In genomic region chr12:120692524-120693033, GRCh38 we compare ENCODE assay signal across 16 cellular contexts. TPM values are rescaled to one million over a fixed set of nuclear protein-coding genes. Genes with fewer than 3 reads are reported as not detected.
DNase-seq lines count a peak whose midpoint lies in the region; ATAC-seq, FAIRE-seq and TF ChIP-seq lines count a peak whose summit lies in the region.
"Had no signal": no experiment of that assay in that cellular context is flagged by ENCODE, and none has a peak within 500 bp of the region (broad histone marks: within the 10 kb centered on the region; RNA-seq: fewer than 3 reads in every experiment).

No MANE protein-coding gene starts in this region.

- H3K36me3 Mint-ChIP-seq in activated CD4-positive, alpha-beta T cell treated with anti-CD3 and anti-CD28 coated beads for 36 hours (ENCODE audit: low read depth), result peaks cover 52% of the 10 kb centered on the region
- H3K36me3 Mint-ChIP-seq in endodermal cell (ENCODE audit: low read depth), result peaks cover 47% of the 10 kb centered on the region

- no peak for DNase-seq in activated CD4-positive, alpha-beta T cell treated with anti-CD3 and anti-CD28 coated beads for 36 hours
- DNase-seq in activated CD4-positive, alpha-beta T cell treated with anti-CD3 and anti-CD28 coated beads, Interleukin-2, amount 50 U/mL, for 1 hour, result no peak
- DNase-seq in endodermal cell (no peak), pancreas (no peak), SK-N-DZ (ENCODE audit: low spot score) (no peak), HPDE6-E6E7 (ENCODE audit: extremely low spot score) (no peak)
- DNase-seq: activated gamma-delta T cell, GOT3, Kasumi-1, WERI-Rb-1 had no signal

- no peaks in the 10 kb centered on the region for H3K9me3 Mint-ChIP-seq in activated CD4-positive, alpha-beta T cell treated with anti-CD3 and anti-CD28 coated beads for 36 hours (ENCODE audit: low read depth)
- no peaks in the 10 kb centered on the region for H3K9me3 Mint-ChIP-seq in endodermal cell

- TF ChIP-seq CTCF in endodermal cell (conservative IDR thresholded peaks at IDR 0.05) (no peak), pancreas (IDR thresholded peaks at IDR 0.05) (no peak)

- H3K27me3 ChIP-seq in HUES64 (ENCODE audit: insufficient read depth, low read length), result no peaks in the 10 kb centered on the region
- no peaks in the 10 kb centered on the region for H3K27me3 ChIP-seq in endodermal cell (ENCODE audit: control insufficient read depth, insufficient read depth, low read length, poor library complexity, severe bottlenecking)
- no peaks in the 10 kb centered on the region for H3K27me3 ChIP-seq in pancreas

- no peak overlapping the region for H3K9ac ChIP-seq in HUES64 (ENCODE audit: low read depth, low read length)
- no peak overlapping the region for H3K9ac ChIP-seq in endodermal cell (ENCODE audit: extremely low read depth, low read length, poor library complexity, severe bottlenecking)

- H3K4me1 ChIP-seq in HUES64 (ENCODE audit: insufficient read depth, low read length), result peaks cover 59% of the 10 kb centered on the region
- no peaks in the 10 kb centered on the region for H3K4me1 ChIP-seq in endodermal cell (ENCODE audit: control insufficient read depth, insufficient read depth, low read length)
- H3K4me1 ChIP-seq in pancreas, result peaks cover 11 to 33% (median 24%) of the 10 kb centered on the region in 3 donors

- 87% methylated on average over 10 of the region's 11 CpGs for WGBS in HUES64
- WGBS in endodermal cell (ENCODE audit: insufficient coverage in 1 of 2, insufficient read length in 1 of 2), 2 experiments, result 88 to 92% methylated on average over 10 to 11 of the region's 11 CpGs
- WGBS in pancreas, 2 donors, result 43 to 49% methylated on average over 11 of the region's 11 CpGs

- FAIRE-seq in pancreas (lab: Jason Lieb, UNC), result no peak
- FAIRE-seq: colon, frontal cortex had no signal

- intact Hi-C loops in activated CD4-positive, alpha-beta T cell treated with anti-CD3 and anti-CD28 coated beads for 36 hours (cut with DNase I, micrococcal nuclease), result no loop called here
- intact Hi-C loops in pancreas (cut with DNase I), result no loop called here

- H3K4me3 Mint-ChIP-seq in activated CD4-positive, alpha-beta T cell treated with anti-CD3 and anti-CD28 coated beads for 36 hours, result no peak overlapping the region
- no peak overlapping the region for H3K4me3 Mint-ChIP-seq in endodermal cell

- no peaks in the 10 kb centered on the region for H3K27me3 Mint-ChIP-seq in activated CD4-positive, alpha-beta T cell treated with anti-CD3 and anti-CD28 coated beads for 36 hours
- H3K27me3 Mint-ChIP-seq in endodermal cell (ENCODE audit: insufficient read depth), result no peaks in the 10 kb centered on the region

- peaks cover 48% of the 10 kb centered on the region for H3K4me1 Mint-ChIP-seq in activated CD4-positive, alpha-beta T cell treated with anti-CD3 and anti-CD28 coated beads for 36 hours
- H3K4me1 Mint-ChIP-seq in endodermal cell, result peaks cover 42% of the 10 kb centered on the region

- CTCF ChIA-PET in activated CD4-positive, alpha-beta T cell treated with anti-CD3 and anti-CD28 coated beads for 36 hours (lab: Charles Lee), result interaction anchor here (0.6 kb wide), 1 partner anchor 750 kb away, joined by 3 read pairs; no protein-coding TSS in a partner anchor

- no peaks in the 10 kb centered on the region for H3K9me3 ChIP-seq in HUES64 (ENCODE audit: insufficient read depth, low read depth, low read length)
- H3K9me3 ChIP-seq in endodermal cell (ENCODE audit: control insufficient read depth, low read length), result no peaks in the 10 kb centered on the region
- no peaks in the 10 kb centered on the region for H3K9me3 ChIP-seq in pancreas

- H3K4me3 ChIP-seq in HUES64 (ENCODE audit: low read length) (peak overlapping the region; percentile 20), endodermal cell (ENCODE audit: low read length) (no peak overlapping the region), pancreas (no peak overlapping the region)
- H3K4me3 ChIP-seq: lung had no signal

- H3K36me3 ChIP-seq in HUES64 (ENCODE audit: insufficient read depth, low read length) (peaks cover 42% of the 10 kb centered on the region), endodermal cell (ENCODE audit: control insufficient read depth, insufficient read depth, low read length) (peaks cover 51% of the 10 kb centered on the region), pancreas (peaks cover 0 to 31% (median 25%) of the 10 kb centered on the region in 3 donors)

- POLR2A ChIA-PET in activated CD4-positive, alpha-beta T cell treated with anti-CD3 and anti-CD28 coated beads for 36 hours (lab: Charles Lee), result no interaction called here

- ATAC-seq in activated CD4-positive, alpha-beta T cell treated with anti-CD3 and anti-CD28 coated beads for 36 hours, result no peak
- ATAC-seq in pancreas (peak in 3 of 4 donors; percentile 4 to 9 (median 5)), GM21526 (IDR thresholded peaks at IDR 0.05; ENCODE audit: low FRiP score, unreplicated experiment) (no peak)

- H3K27ac ChIP-seq in HUES64 (ENCODE audit: low read depth, low read length) (peak overlapping the region; percentile 75), endodermal cell (ENCODE audit: low read depth, low read length) (peak overlapping the region; percentile 45), pancreas (peak overlapping the region in 2 of 4 donors; percentile 29 to 58)
- H3K27ac ChIP-seq: WERI-Rb-1 had no signal

- H3K27ac Mint-ChIP-seq in activated CD4-positive, alpha-beta T cell treated with anti-CD3 and anti-CD28 coated beads for 36 hours, result peak overlapping the region; percentile 52
- H3K27ac Mint-ChIP-seq in endodermal cell, result peak overlapping the region; percentile 2

RNA-seq across cellular contexts. Expression of gene MLEC, which starts 5.6 kb away (rescaled TPM):
- 10 to 100 TPM; 70.6 to 89.5 TPM for total RNA-seq in activated CD4-positive, alpha-beta T cell treated with anti-CD3 and anti-CD28 coated beads for 36 hours
- 95.6 TPM for polyA plus RNA-seq in HUES64 (2013, experiment 1 of 2)
- polyA plus RNA-seq in HUES64 (2013, experiment 2 of 2), result 95.2 TPM
- total RNA-seq in endodermal cell (100 to 1,000 TPM; 188 to 195 TPM), pancreas (100 to 1,000 TPM in 3 of 6 donors, 10 to 100 TPM in 3; 66.8 to 124 (median 100) TPM)
- 74.9 TPM for polyA plus RNA-seq in endodermal cell (2013, experiment 1 of 2)
- 85.2 TPM for polyA plus RNA-seq in endodermal cell (2013, experiment 2 of 2)
- 10 to 100 TPM; 25.8 to 33.6 TPM for polyA plus RNA-seq in pancreas
- 74.0 and 94.2 TPM in 2 replicates for polyA plus RNA-seq in SK-N-DZ (2014; cell fraction: cytosol; rRNA removed)
- polyA plus RNA-seq in SK-N-DZ (2014; cell fraction: nucleus; rRNA removed), result 49.1 and 55.5 TPM in 2 replicates

RNA-seq across cellular contexts. Expression of gene UNC119B, which starts 17.7 kb away (rescaled TPM):
- total RNA-seq in activated CD4-positive, alpha-beta T cell treated with anti-CD3 and anti-CD28 coated beads for 36 hours, result 10 to 100 TPM; 20.1 to 26.6 TPM
- polyA plus RNA-seq in HUES64 (2013, experiment 1 of 2), result 44.0 TPM
- 42.0 TPM for polyA plus RNA-seq in HUES64 (2013, experiment 2 of 2)
- total RNA-seq in endodermal cell (10 to 100 TPM; 52.8 to 60.7 TPM), pancreas (10 to 100 TPM; 11.8 to 18.9 (median 15.3) TPM)
- polyA plus RNA-seq in endodermal cell (2013, experiment 1 of 2), result 51.5 TPM
- polyA plus RNA-seq in endodermal cell (2013, experiment 2 of 2), result 48.1 TPM
- 10 to 100 TPM in 1 of 2 donors, 1 to 10 TPM in 1; 6.6 to 14.4 TPM for polyA plus RNA-seq in pancreas
- polyA plus RNA-seq in SK-N-DZ (2014; cell fraction: cytosol; rRNA removed), result 32.6 TPM in 2 replicates
- 22.6 and 23.9 TPM in 2 replicates for polyA plus RNA-seq in SK-N-DZ (2014; cell fraction: nucleus; rRNA removed)

RNA-seq across cellular contexts. Expression of gene ACADS, which starts 33.0 kb away (rescaled TPM):
- total RNA-seq in activated CD4-positive, alpha-beta T cell treated with anti-CD3 and anti-CD28 coated beads for 36 hours, result 10 to 100 TPM; 10.1 to 17.4 TPM
- 4.2 TPM for polyA plus RNA-seq in HUES64 (2013, experiment 1 of 2)
- polyA plus RNA-seq in HUES64 (2013, experiment 2 of 2), result 4.0 TPM
- total RNA-seq in endodermal cell (1 to 10 TPM; 8.0 to 9.2 TPM), pancreas (10 to 100 TPM; 15.2 to 22.8 (median 18.6) TPM)
- polyA plus RNA-seq in endodermal cell (2013, experiment 1 of 2), result 6.9 TPM
- polyA plus RNA-seq in endodermal cell (2013, experiment 2 of 2), result 5.5 TPM
- 10 to 100 TPM; 50.9 to 59.2 TPM for polyA plus RNA-seq in pancreas
- 9.8 and 12.4 TPM in 2 replicates for polyA plus RNA-seq in SK-N-DZ (2014; cell fraction: cytosol; rRNA removed)
- polyA plus RNA-seq in SK-N-DZ (2014; cell fraction: nucleus; rRNA removed), result 43.7 and 49.1 TPM in 2 replicates

RNA-seq across cellular contexts. Expression of gene CABP1, which starts 52.2 kb away (rescaled TPM):
- under 1 TPM; 0.73 to 0.90 TPM for total RNA-seq in activated CD4-positive, alpha-beta T cell treated with anti-CD3 and anti-CD28 coated beads for 36 hours
- polyA plus RNA-seq in HUES64 (2013, experiment 1 of 2), result 2.8 TPM
- polyA plus RNA-seq in HUES64 (2013, experiment 2 of 2), result 2.5 TPM
- total RNA-seq in endodermal cell, result under 1 TPM; 0.29 to 0.86 TPM
- 0.93 TPM for polyA plus RNA-seq in endodermal cell (2013, experiment 1 of 2)
- polyA plus RNA-seq in endodermal cell (2013, experiment 2 of 2), result 1.2 TPM
- total RNA-seq in pancreas, result under 1 TPM; 0.12 to 0.87 (median 0.46) TPM
- 1 to 10 TPM; 3.3 to 5.7 TPM for polyA plus RNA-seq in pancreas
- not detected in 2 replicates for polyA plus RNA-seq in SK-N-DZ (2014; cell fraction: cytosol; rRNA removed)
- polyA plus RNA-seq in SK-N-DZ (2014; cell fraction: nucleus; rRNA removed), result 1.2 TPM in 1 of 2 replicates, not detected in the other
- total RNA-seq: pulmonary artery endothelial cell had no signal

Comparison
In these comparisons a context has a peak if more than half of its experiments do, and no peak if none do; other contexts are left out.
1. ATAC-seq: peak in pancreas (3 of 4); none in activated CD4-positive, alpha-beta T cell treated with anti-CD3 and anti-CD28 coated beads for 36 hours (single experiment) and GM21526 (single experiment).